22 cellular contexts compared by ENCODE assay signal in genomic region chr4:43607400-43607799, GRCh38.
DNase-seq lines count a peak whose midpoint lies in the region; ATAC-seq and TF ChIP-seq lines count a peak whose summit lies in the region.
"Had no signal": no experiment of that assay in that cellular context is flagged by ENCODE, and none has a peak within 500 bp of the region (broad histone marks: within the 10 kb centered on the region; RNA-seq: fewer than 3 reads in every experiment).

No MANE protein-coding gene starts in this region.

- H3K27ac ChIP-seq in mammary epithelial cell (ENCODE audit: insufficient read depth, low read depth, low read length) (no peak overlapping the region), breast epithelium (no peak overlapping the region), SU-DHL-6 (ENCODE audit: low read depth, low read length) (peak overlapping the region; percentile 98)
- H3K27ac ChIP-seq: 22Rv1, C4-2B, GM23248, KMS-11 had no signal

- dilution Hi-C loops in mammary epithelial cell (cut with HindIII; ENCODE audit: low sequenced_read_pairs), result loop anchor here (5.0 kb wide), 1 partner anchor 50 kb away; no protein-coding TSS in a partner anchor

- H3K36me3 ChIP-seq in mammary epithelial cell (ENCODE audit: insufficient read depth, low read length), result no peaks in the 10 kb centered on the region
- H3K36me3 ChIP-seq in breast epithelium, result no peaks in the 10 kb centered on the region
- H3K36me3 ChIP-seq in SU-DHL-6 (ENCODE audit: low read length), result no peaks in the 10 kb centered on the region

- CTCF ChIA-PET in mammary epithelial cell (lab: Charles Lee; ENCODE audit: low non-redundant PET), result no interaction called here
- CTCF ChIA-PET in activated CD4-positive, alpha-beta T cell treated with anti-CD3 and anti-CD28 coated beads for 36 hours (lab: Charles Lee), result interaction anchor here (0.6 kb wide), 1 partner anchor 507 kb away, joined by 3 read pairs; no protein-coding TSS in a partner anchor

- POLR2A ChIA-PET in activated CD4-positive, alpha-beta T cell treated with anti-CD3 and anti-CD28 coated beads for 36 hours (lab: Charles Lee), result no interaction called here

- H3K4me3 ChIP-seq in mammary epithelial cell (replicated peaks in 1 of 3; ENCODE audit: insufficient read depth in 1 of 3, low read depth in 2 of 3, low read length in 3 of 3) (no peak overlapping the region), breast epithelium (no peak overlapping the region), SU-DHL-6 (ENCODE audit: insufficient read depth, low read length, poor library complexity, severe bottlenecking) (peak overlapping the region; percentile 21)
- H3K4me3 ChIP-seq: GM23248 had no signal

- no peaks in the 10 kb centered on the region for H3K27me3 Mint-ChIP-seq in stimulated activated naive B cell treated with anti-CD40 and anti-IgM and Interleukin-4, amounts not matched to agents 10 μg/mL and 1 μg/mL and 100 μg/mL, for 72 hours
- H3K27me3 Mint-ChIP-seq in activated CD4-positive, alpha-beta T cell treated with anti-CD3 and anti-CD28 coated beads for 36 hours, result no peaks in the 10 kb centered on the region

- H3K9ac ChIP-seq in mammary epithelial cell (ENCODE audit: insufficient read depth, low read length), result no peak overlapping the region
- H3K9ac ChIP-seq in SU-DHL-6 (ENCODE audit: low read length), result peak overlapping the region; percentile 48
- H3K9ac ChIP-seq: GM23248, KMS-11 had no signal

- no TSS peak for BruUV-seq in mammary epithelial cell (replicated peaks; lab: Mats Ljungman, UMichigan)

- H3K79me2 ChIP-seq in mammary epithelial cell (ENCODE audit: insufficient read depth, low read length), result no peaks in the 10 kb centered on the region
- no peaks in the 10 kb centered on the region for H3K79me2 ChIP-seq in SU-DHL-6 (ENCODE audit: insufficient read depth, low read length)

- no peak for DNase-seq in mammary epithelial cell
- DNase-seq in breast epithelium (ENCODE audit: low spot score in 2 of 2), result no peak
- no peak for DNase-seq in stimulated activated naive B cell treated with anti-CD40 and anti-IgM and Interleukin-4, amounts not matched to agents 10 μg/mL and 1 μg/mL and 100 μg/mL, for 72 hours
- DNase-seq in activated CD4-positive, alpha-beta T cell treated with anti-CD3 and anti-CD28 coated beads for 36 hours, result no peak
- DNase-seq in activated CD8-positive, alpha-beta memory T cell treated with anti-CD3 and anti-CD28 coated beads for 24 hours, result no peak
- DNase-seq in NCI-H146 (lab: John Stamatoyannopoulos, UW), result no peak
- DNase-seq: DMS 273 treated with DMSO at 0.1 percent for 48 hours, GF-D8, GM23248, NCI-H1048, NCI-H1436 treated with DMSO at 0.1 percent for 48 hours, NCI-H2081, NCI-H510A treated with DMSO at 0.1 percent for 48 hours, SHP77 treated with DMSO at 0.1 percent for 48 hours had no signal

- H3K4me3 Mint-ChIP-seq in stimulated activated naive B cell treated with anti-CD40 and anti-IgM and Interleukin-4, amounts not matched to agents 10 μg/mL and 1 μg/mL and 100 μg/mL, for 72 hours, result no peak overlapping the region
- no peak overlapping the region for H3K4me3 Mint-ChIP-seq in activated CD4-positive, alpha-beta T cell treated with anti-CD3 and anti-CD28 coated beads for 36 hours
- H3K4me3 Mint-ChIP-seq: T-helper 1 cell treated with Interleukin-12 subunit alpha and Interleukin-12 subunit beta and Interleukin-4 antibody, amounts not matched to agents 30 μg/mL and 1 μg/mL, for 36 hours had no signal

- TF ChIP-seq POLR2A in breast epithelium (IDR thresholded peaks at IDR 0.05), result no peak

- H3K9me3 Mint-ChIP-seq in stimulated activated naive B cell treated with anti-CD40 and anti-IgM and Interleukin-4, amounts not matched to agents 10 μg/mL and 1 μg/mL and 100 μg/mL, for 72 hours, result peaks cover 0 to 2% of the 10 kb centered on the region in 2 donors
- H3K9me3 Mint-ChIP-seq in activated CD4-positive, alpha-beta T cell treated with anti-CD3 and anti-CD28 coated beads for 36 hours (ENCODE audit: low read depth), result peaks cover 11% of the 10 kb centered on the region

- TF ChIP-seq CTCF in mammary epithelial cell (conservative IDR thresholded peaks at IDR 0.05 in 1 of 2, IDR thresholded peaks at IDR 0.05 in 1 of 2; ENCODE audit: extremely low read depth in 1 of 2, insufficient read depth in 1 of 2, low read depth in 1 of 2, low read length in 2 of 2), result no peak
- no peak for TF ChIP-seq CTCF in breast epithelium (IDR thresholded peaks at IDR 0.05)
- TF ChIP-seq CTCF in SU-DHL-6 (IDR thresholded peaks at IDR 0.05; ENCODE audit: insufficient read depth, low read length, poor library complexity, severe bottlenecking), result no peak

- H3K4me1 ChIP-seq in mammary epithelial cell (ENCODE audit: insufficient read depth, low read length) (no peaks in the 10 kb centered on the region), breast epithelium (no peaks in the 10 kb centered on the region)

- ATAC-seq in HG02885 (IDR thresholded peaks at IDR 0.05; ENCODE audit: poor library complexity, unreplicated experiment), result peak; percentile 35
- ATAC-seq in stimulated activated naive B cell treated with anti-CD40 and anti-IgM and Interleukin-4, amounts not matched to agents 10 μg/mL and 1 μg/mL and 100 μg/mL, for 72 hours (replicated peaks), result peak; percentile 50 to 58
- ATAC-seq in activated CD4-positive, alpha-beta T cell treated with anti-CD3 and anti-CD28 coated beads for 36 hours, result no peak
- ATAC-seq: HepG2, SK-N-SH treated with all-trans-retinoic acid at 6 μM for 48 hours had no signal

- intact Hi-C loops in mammary epithelial cell (cut with micrococcal nuclease), result no loop called here
- intact Hi-C loops in breast epithelium (cut with DNase I; ENCODE audit: low total_unique reads), result no loop called here
- intact Hi-C loops in activated CD4-positive, alpha-beta T cell treated with anti-CD3 and anti-CD28 coated beads for 36 hours (cut with DNase I, micrococcal nuclease), result no loop called here

- H3F3A ChIP-seq in SU-DHL-6 (ENCODE audit: insufficient read depth), result peaks cover 25% of the 10 kb centered on the region

- no peak overlapping the region for H3K27ac Mint-ChIP-seq in stimulated activated naive B cell treated with anti-CD40 and anti-IgM and Interleukin-4, amounts not matched to agents 10 μg/mL and 1 μg/mL and 100 μg/mL, for 72 hours
- H3K27ac Mint-ChIP-seq in activated CD4-positive, alpha-beta T cell treated with anti-CD3 and anti-CD28 coated beads for 36 hours, result no peak overlapping the region
- H3K27ac Mint-ChIP-seq: T-helper 1 cell treated with Interleukin-12 subunit alpha and Interleukin-12 subunit beta and Interleukin-4 antibody, amounts not matched to agents 30 μg/mL and 1 μg/mL, for 36 hours had no signal

- no peaks in the 10 kb centered on the region for H4K20me1 ChIP-seq in mammary epithelial cell (ENCODE audit: insufficient read depth, low read length)
- H4K20me1 ChIP-seq in SU-DHL-6 (ENCODE audit: low read depth, low read length), result no peaks in the 10 kb centered on the region

- H3K4me2 ChIP-seq in mammary epithelial cell (ENCODE audit: insufficient read depth, low read depth, low read length) (no peak overlapping the region), SU-DHL-6 (ENCODE audit: low read depth, low read length, poor library complexity, severe bottlenecking) (peak overlapping the region; percentile 71)
- H3K4me2 ChIP-seq: KMS-11 had no signal

- no peaks in the 10 kb centered on the region for H3K9me2 ChIP-seq in SU-DHL-6 (replicated peaks; ENCODE audit: insufficient read depth, low read length)

- peaks cover 16 to 22% of the 10 kb centered on the region in 2 donors for H3K4me1 Mint-ChIP-seq in stimulated activated naive B cell treated with anti-CD40 and anti-IgM and Interleukin-4, amounts not matched to agents 10 μg/mL and 1 μg/mL and 100 μg/mL, for 72 hours
- H3K4me1 Mint-ChIP-seq in activated CD4-positive, alpha-beta T cell treated with anti-CD3 and anti-CD28 coated beads for 36 hours, result no peaks in the 10 kb centered on the region

- H2AFZ ChIP-seq in mammary epithelial cell (ENCODE audit: low read depth, low read length) (peak overlapping the region; percentile 5), SU-DHL-6 (ENCODE audit: low read depth, low read length, severe bottlenecking) (peak overlapping the region; percentile 86)
- H2AFZ ChIP-seq: GM23248 had no signal

- in situ Hi-C loops in mammary epithelial cell (cut with MboI; ENCODE audit: low sequenced_read_pairs in 2 of 2), result no loop called here

- H3K9me3 ChIP-seq in mammary epithelial cell (replicated peaks; ENCODE audit: insufficient read depth, low read length) (no peaks in the 10 kb centered on the region), breast epithelium (no peaks in the 10 kb centered on the region), SU-DHL-6 (ENCODE audit: insufficient read depth, low read length) (no peaks in the 10 kb centered on the region)

- H3K27me3 ChIP-seq in mammary epithelial cell (ENCODE audit: insufficient read depth, low read length) (no peaks in the 10 kb centered on the region), breast epithelium (no peaks in the 10 kb centered on the region), SU-DHL-6 (ENCODE audit: low read length) (no peaks in the 10 kb centered on the region)

- no peaks in the 10 kb centered on the region for H3K36me3 Mint-ChIP-seq in stimulated activated naive B cell treated with anti-CD40 and anti-IgM and Interleukin-4, amounts not matched to agents 10 μg/mL and 1 μg/mL and 100 μg/mL, for 72 hours
- no peaks in the 10 kb centered on the region for H3K36me3 Mint-ChIP-seq in activated CD4-positive, alpha-beta T cell treated with anti-CD3 and anti-CD28 coated beads for 36 hours (ENCODE audit: low read depth)
